ENCODE assay signal across 2 cellular contexts in the genomic region with DNA sequence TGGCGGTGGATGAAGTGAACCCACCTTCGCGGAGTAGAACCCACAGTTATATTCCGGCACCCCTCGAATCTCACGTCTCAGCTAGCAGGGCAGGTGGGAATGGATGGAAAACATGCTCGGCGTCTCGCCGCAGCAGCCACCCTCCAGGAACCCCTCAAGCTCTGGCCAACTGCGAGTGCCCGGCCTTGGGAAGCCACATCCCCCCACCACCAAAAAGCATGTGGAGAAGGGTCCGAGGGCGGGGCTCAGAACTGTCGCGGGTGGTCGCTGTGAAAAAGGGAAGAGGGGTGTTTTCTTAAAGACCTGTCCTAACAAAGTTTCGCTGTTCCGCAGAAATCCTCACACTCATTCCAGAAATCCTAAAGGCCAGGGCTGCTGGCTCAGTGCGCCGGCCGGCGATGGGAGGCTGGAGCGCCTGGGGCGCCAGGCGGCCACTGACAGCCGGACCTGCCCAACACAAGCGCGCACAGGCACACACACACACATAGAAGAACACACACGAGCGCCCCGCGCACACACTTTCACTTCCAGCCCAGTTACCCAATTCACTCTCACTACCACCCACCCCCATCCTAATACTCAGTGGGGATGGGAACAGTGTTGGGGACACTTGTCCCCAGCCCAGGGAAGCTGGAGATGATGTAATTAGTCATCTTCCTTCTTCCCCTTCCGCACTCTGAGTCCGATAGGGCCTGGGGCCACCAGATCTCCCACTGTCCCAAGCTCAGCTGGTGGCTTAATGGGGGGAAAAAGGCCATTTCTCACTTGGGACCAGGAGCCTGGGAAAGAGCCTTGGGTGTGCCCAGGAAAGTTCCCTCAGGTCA.
TF ChIP-seq lines count a peak whose summit lies in the region.

No MANE protein-coding gene starts in this region.

TF ChIP-seq in liver, 16 proteins besides CTCF, POLR2A, EP300 and RAD21:
- TF ChIP-seq TAF1 (conservative IDR thresholded peaks at IDR 0.05), result no peak
- TF ChIP-seq, protein P1, sequence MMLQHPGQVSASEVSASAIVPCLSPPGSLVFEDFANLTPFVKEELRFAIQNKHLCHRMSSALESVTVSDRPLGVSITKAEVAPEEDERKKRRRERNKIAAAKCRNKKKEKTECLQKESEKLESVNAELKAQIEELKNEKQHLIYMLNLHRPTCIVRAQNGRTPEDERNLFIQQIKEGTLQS (IDR thresholded peaks at IDR 0.05), result no peak
- no peak for TF ChIP-seq HNF4A (conservative IDR thresholded peaks at IDR 0.05)
- TF ChIP-seq SP1 (IDR thresholded peaks at IDR 0.05), result no peak
- no peak for TF ChIP-seq EGR1 (IDR thresholded peaks at IDR 0.05; ENCODE audit: low read depth in 2 of 2)
- TF ChIP-seq FOXA2 (IDR thresholded peaks at IDR 0.05), result no peak
- no peak for TF ChIP-seq FOXA1 (IDR thresholded peaks at IDR 0.05)
- TF ChIP-seq, protein P2, sequence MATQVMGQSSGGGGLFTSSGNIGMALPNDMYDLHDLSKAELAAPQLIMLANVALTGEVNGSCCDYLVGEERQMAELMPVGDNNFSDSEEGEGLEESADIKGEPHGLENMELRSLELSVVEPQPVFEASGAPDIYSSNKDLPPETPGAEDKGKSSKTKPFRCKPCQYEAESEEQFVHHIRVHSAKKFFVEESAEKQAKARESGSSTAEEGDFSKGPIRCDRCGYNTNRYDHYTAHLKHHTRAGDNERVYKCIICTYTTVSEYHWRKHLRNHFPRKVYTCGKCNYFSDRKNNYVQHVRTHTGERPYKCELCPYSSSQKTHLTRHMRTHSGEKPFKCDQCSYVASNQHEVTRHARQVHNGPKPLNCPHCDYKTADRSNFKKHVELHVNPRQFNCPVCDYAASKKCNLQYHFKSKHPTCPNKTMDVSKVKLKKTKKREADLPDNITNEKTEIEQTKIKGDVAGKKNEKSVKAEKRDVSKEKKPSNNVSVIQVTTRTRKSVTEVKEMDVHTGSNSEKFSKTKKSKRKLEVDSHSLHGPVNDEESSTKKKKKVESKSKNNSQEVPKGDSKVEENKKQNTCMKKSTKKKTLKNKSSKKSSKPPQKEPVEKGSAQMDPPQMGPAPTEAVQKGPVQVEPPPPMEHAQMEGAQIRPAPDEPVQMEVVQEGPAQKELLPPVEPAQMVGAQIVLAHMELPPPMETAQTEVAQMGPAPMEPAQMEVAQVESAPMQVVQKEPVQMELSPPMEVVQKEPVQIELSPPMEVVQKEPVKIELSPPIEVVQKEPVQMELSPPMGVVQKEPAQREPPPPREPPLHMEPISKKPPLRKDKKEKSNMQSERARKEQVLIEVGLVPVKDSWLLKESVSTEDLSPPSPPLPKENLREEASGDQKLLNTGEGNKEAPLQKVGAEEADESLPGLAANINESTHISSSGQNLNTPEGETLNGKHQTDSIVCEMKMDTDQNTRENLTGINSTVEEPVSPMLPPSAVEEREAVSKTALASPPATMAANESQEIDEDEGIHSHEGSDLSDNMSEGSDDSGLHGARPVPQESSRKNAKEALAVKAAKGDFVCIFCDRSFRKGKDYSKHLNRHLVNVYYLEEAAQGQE (IDR thresholded peaks at IDR 0.05), result no peak
- TF ChIP-seq, protein P3, sequence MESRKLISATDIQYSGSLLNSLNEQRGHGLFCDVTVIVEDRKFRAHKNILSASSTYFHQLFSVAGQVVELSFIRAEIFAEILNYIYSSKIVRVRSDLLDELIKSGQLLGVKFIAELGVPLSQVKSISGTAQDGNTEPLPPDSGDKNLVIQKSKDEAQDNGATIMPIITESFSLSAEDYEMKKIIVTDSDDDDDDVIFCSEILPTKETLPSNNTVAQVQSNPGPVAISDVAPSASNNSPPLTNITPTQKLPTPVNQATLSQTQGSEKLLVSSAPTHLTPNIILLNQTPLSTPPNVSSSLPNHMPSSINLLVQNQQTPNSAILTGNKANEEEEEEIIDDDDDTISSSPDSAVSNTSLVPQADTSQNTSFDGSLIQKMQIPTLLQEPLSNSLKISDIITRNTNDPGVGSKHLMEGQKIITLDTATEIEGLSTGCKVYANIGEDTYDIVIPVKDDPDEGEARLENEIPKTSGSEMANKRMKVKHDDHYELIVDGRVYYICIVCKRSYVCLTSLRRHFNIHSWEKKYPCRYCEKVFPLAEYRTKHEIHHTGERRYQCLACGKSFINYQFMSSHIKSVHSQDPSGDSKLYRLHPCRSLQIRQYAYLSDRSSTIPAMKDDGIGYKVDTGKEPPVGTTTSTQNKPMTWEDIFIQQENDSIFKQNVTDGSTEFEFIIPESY (IDR thresholded peaks at IDR 0.05), result no peak
- TF ChIP-seq NR2F2 (IDR thresholded peaks at IDR 0.05), result no peak
- no peak for TF ChIP-seq YY1 (IDR thresholded peaks at IDR 0.05)
- TF ChIP-seq JUND (IDR thresholded peaks at IDR 0.05), result no peak
- no peak for TF ChIP-seq HNF4G (IDR thresholded peaks at IDR 0.05)
- no peak for TF ChIP-seq GABPA (IDR thresholded peaks at IDR 0.05 in 1 of 2, conservative IDR thresholded peaks at IDR 0.05 in 1 of 2)
- TF ChIP-seq RXRA (IDR thresholded peaks at IDR 0.05), result no peak
- TF ChIP-seq, protein P4, sequence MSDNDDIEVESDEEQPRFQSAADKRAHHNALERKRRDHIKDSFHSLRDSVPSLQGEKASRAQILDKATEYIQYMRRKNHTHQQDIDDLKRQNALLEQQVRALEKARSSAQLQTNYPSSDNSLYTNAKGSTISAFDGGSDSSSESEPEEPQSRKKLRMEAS (IDR thresholded peaks at IDR 0.05), result no peak

TF ChIP-seq in HepG2, 621 proteins besides CTCF, POLR2A, EP300 and RAD21:
- TF ChIP-seq ZNF292 (CRISPR knock-in tag; IDR thresholded peaks at IDR 0.05; ENCODE audit: borderline replicate concordance, low read depth), result no peak
- TF ChIP-seq ZBTB38 (CRISPR knock-in tag; IDR thresholded peaks at IDR 0.05), result no peak
- TF ChIP-seq RFXANK (CRISPR knock-in tag; IDR thresholded peaks at IDR 0.05), result no peak
- TF ChIP-seq ZNF101 (CRISPR knock-in tag; IDR thresholded peaks at IDR 0.05; ENCODE audit: borderline replicate concordance, low read depth), result no peak
- no peak for TF ChIP-seq RBM39 (IDR thresholded peaks at IDR 0.05; ENCODE audit: low read depth, low read length, poor library complexity, severe bottlenecking)
- TF ChIP-seq IRF2 (CRISPR knock-in tag; IDR thresholded peaks at IDR 0.05), result no peak
- TF ChIP-seq, protein P5, sequence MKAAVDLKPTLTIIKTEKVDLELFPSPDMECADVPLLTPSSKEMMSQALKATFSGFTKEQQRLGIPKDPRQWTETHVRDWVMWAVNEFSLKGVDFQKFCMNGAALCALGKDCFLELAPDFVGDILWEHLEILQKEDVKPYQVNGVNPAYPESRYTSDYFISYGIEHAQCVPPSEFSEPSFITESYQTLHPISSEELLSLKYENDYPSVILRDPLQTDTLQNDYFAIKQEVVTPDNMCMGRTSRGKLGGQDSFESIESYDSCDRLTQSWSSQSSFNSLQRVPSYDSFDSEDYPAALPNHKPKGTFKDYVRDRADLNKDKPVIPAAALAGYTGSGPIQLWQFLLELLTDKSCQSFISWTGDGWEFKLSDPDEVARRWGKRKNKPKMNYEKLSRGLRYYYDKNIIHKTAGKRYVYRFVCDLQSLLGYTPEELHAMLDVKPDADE (CRISPR knock-in tag; IDR thresholded peaks at IDR 0.05), result no peak
- TF ChIP-seq RNF2 (conservative IDR thresholded peaks at IDR 0.05; ENCODE audit: low read depth), result no peak
- TF ChIP-seq MEIS2 (CRISPR knock-in tag; IDR thresholded peaks at IDR 0.05), result no peak
- no peak for TF ChIP-seq ZNF337 (CRISPR knock-in tag; IDR thresholded peaks at IDR 0.05; ENCODE audit: borderline replicate concordance, low read depth)
- no peak for TF ChIP-seq JUN (CRISPR knock-in tag; IDR thresholded peaks at IDR 0.05)
- TF ChIP-seq ZFP37 (CRISPR knock-in tag; IDR thresholded peaks at IDR 0.05; ENCODE audit: borderline replicate concordance), result no peak
- TF ChIP-seq MYNN (CRISPR knock-in tag; IDR thresholded peaks at IDR 0.05; ENCODE audit: low read depth), result no peak
- no peak for TF ChIP-seq TEAD2 (CRISPR knock-in tag; IDR thresholded peaks at IDR 0.05)
TF ChIP-seq in HepG2: peak in this region for 0.
